In genomic region chr6:12129523-12129922, GRCh38 we compare ENCODE assay signal across 1 cellular context.
TF ChIP-seq lines count a peak whose summit lies in the region.

No MANE protein-coding gene starts in this region.

TF ChIP-seq in SK-N-SH treated with all-trans-retinoic acid at 6 μM for 48 hours, 23 proteins besides CTCF, POLR2A, EP300 and RAD21 (continued from another document):
- TF ChIP-seq ARNTL (CRISPR knock-in tag; IDR thresholded peaks at IDR 0.05; ENCODE audit: borderline replicate concordance, low read depth) (no peak), ISL1 (CRISPR knock-in tag; IDR thresholded peaks at IDR 0.05) (peak; percentile 86), GLIS3 (CRISPR knock-in tag; IDR thresholded peaks at IDR 0.05) (no peak), PPARA (CRISPR knock-in tag; IDR thresholded peaks at IDR 0.05; ENCODE audit: borderline replicate concordance) (no peak), ZC3H10 (CRISPR knock-in tag; IDR thresholded peaks at IDR 0.05) (no peak)
